1 cellular context compared by ENCODE assay signal in the genomic region with DNA sequence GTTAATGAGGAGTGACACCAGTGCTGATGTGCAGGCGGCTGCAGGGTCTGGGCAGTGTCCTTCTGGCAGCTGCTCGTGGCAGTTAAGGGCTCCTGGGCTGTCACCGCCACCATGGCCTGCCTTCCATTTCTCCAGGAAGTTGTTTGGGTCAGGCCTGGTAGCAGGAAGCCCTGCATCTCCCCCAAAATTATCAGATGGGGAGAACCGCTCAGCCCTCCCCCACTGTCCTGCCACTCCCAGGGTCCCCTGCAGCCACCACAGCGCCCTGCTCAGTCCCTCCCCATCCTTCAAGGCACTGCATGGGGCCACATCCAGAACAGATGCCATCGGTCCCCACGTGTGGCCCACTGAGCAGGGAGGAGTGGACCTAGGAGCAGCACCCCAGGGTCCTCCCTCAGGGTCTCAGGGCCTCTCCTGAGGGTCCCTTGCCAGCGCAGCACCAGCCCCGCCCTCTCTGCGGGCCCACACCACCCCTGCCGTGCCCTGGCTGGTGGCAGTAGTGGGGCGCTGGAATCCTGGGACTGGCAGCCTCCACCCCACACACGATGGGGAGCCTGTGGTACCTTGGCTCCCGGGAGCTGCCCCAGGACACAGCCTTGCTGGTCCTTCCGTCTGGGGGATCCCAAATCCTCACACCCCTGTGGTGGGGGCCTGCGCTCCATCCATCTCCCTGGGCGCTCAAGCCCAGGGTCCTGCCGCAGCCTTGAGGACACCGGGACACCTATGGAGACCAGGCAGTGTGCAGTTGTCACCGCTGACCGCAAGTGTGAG.
TF ChIP-seq lines count a peak whose summit lies in the region.

No MANE protein-coding gene starts in this region.

TF ChIP-seq in H1, 55 proteins besides CTCF, POLR2A, EP300 and RAD21 (continued from another document):
- TF ChIP-seq RFX5 (IDR thresholded peaks at IDR 0.05; ENCODE audit: borderline replicate concordance, low read depth, low read length) (no peak), CBX5 (IDR thresholded peaks at IDR 0.05; ENCODE audit: low read depth, low read length) (no peak), CHD1 (IDR thresholded peaks at IDR 0.05; ENCODE audit: low read depth, low read length) (no peak), KDM1A (IDR thresholded peaks at IDR 0.05; ENCODE audit: borderline replicate concordance, low read length) (no peak), CTBP2 (IDR thresholded peaks at IDR 0.05; ENCODE audit: borderline replicate concordance, insufficient read depth, insufficient read length, low read length) (no peak), FOSL1 (IDR thresholded peaks at IDR 0.05; ENCODE audit: insufficient read depth, low read depth, low read length) (no peak)
